In the genomic region with DNA sequence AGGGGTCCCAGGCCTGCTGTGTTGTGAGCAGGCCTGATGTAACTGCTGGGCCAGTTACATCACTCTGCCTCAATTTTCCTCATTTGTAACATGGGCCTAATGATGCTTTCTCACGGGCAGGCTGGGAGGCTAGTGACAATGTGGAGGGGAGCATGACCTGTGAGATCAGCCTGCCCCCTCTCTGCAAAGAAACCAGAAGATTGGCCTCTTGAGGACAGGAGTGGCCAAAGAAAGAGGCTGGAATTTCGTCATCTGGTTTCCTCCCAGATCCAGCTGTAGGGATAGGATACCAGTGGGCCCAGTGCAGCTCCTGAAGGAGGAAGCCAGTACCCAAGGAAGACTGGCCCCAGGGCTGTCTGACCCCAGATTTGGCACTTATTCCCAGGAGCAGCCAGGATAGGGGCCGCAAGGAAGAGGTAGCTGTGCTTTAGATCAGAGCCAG, we compare ENCODE assay signal across 8 cellular contexts. TPM values are rescaled to one million over a fixed set of nuclear protein-coding genes. Genes with fewer than 3 reads are reported as not detected.
DNase-seq lines count a peak whose midpoint lies in the region; ATAC-seq and TF ChIP-seq lines count a peak whose summit lies in the region.

No MANE protein-coding gene starts in this region.

- H3K9me3 ChIP-seq in HEK293 (ENCODE audit: control insufficient read depth, insufficient read depth, low read depth, low read length) (no peaks in the 10 kb centered on the region), skeletal muscle tissue (ENCODE audit: control insufficient read depth in 3 of 3, low read length in 3 of 3) (no peaks in the 10 kb centered on the region)

- no peaks in the 10 kb centered on the region for H3K9me3 Mint-ChIP-seq in activated CD8-positive, alpha-beta T cell treated with anti-CD3 and anti-CD28 coated beads for 36 hours

- peak overlapping the region; percentile 98 to 100 (median 100) for H3K9ac ChIP-seq in skeletal muscle tissue (ENCODE audit: low read depth in 1 of 3, low read length in 3 of 3)

- CTCF ChIA-PET in HEK293 (lab: Yijun Ruan, JAX), result interaction anchor here (0.8 to 3.6 kb wide), 7 partner anchors 16 to 135 kb away, joined by 3 to 17 read pairs (median 4); a partner anchor contains a TSS
- CTCF ChIA-PET in activated CD8-positive, alpha-beta T cell treated with anti-CD3 and anti-CD28 coated beads for 36 hours (lab: Charles Lee), result interaction anchor here (1.1 to 7.0 kb wide), 9 partner anchors 10 to 25 kb away, joined by 3 to 49 read pairs (median 5); no protein-coding TSS in a partner anchor

- TF ChIP-seq CTCF in HEK293 (tag by site-specific recombination; IDR thresholded peaks at IDR 0.05), result no peak
- TF ChIP-seq CTCF in activated CD8-positive, alpha-beta T cell treated with anti-CD3 and anti-CD28 coated beads for 36 hours (IDR thresholded peaks at IDR 0.05), result no peak

- H3K4me3 Mint-ChIP-seq in activated CD8-positive, alpha-beta T cell treated with anti-CD3 and anti-CD28 coated beads for 36 hours, result peak overlapping the region; percentile 92

- ATAC-seq in activated CD8-positive, alpha-beta T cell treated with anti-CD3 and anti-CD28 coated beads for 36 hours, result no peak
- peak in 1 of 2 donors; percentile 2 for ATAC-seq in left cardiac atrium

- peak overlapping the region; percentile 87 for H3K4me3 ChIP-seq in ACC112 (ENCODE audit: low read depth, low read length)
- no peak overlapping the region for H3K4me3 ChIP-seq in HEK293 (ENCODE audit: low read depth, low read length)
- H3K4me3 ChIP-seq in skeletal muscle tissue (ENCODE audit: low read length in 3 of 3), result peak overlapping the region; percentile 59 to 93 (median 91)

- H3K4me1 ChIP-seq in ACC112 (ENCODE audit: control insufficient read depth, insufficient read depth, low read length, unreplicated experiment), result peaks cover 58% of the 10 kb centered on the region
- H3K4me1 ChIP-seq in HEK293 (ENCODE audit: control insufficient read depth, insufficient read depth, low read length), result peaks cover 34% of the 10 kb centered on the region
- H3K4me1 ChIP-seq in skeletal muscle tissue (ENCODE audit: control insufficient read depth in 3 of 3, insufficient read depth in 3 of 3, low read length in 3 of 3), result peaks cover 68 to 76% (median 69%) of the 10 kb centered on the region in 3 donors

- H3K27ac Mint-ChIP-seq in activated CD8-positive, alpha-beta T cell treated with anti-CD3 and anti-CD28 coated beads for 36 hours, result peak overlapping the region; percentile 96

- no peaks in the 10 kb centered on the region for H3K27me3 ChIP-seq in ACC112 (ENCODE audit: insufficient read depth, low read length)
- no peaks in the 10 kb centered on the region for H3K27me3 ChIP-seq in skeletal muscle tissue (ENCODE audit: control insufficient read depth in 3 of 3, insufficient read depth in 3 of 3, low read length in 3 of 3)

- POLR2A ChIA-PET in HEK293 (lab: Yijun Ruan, JAX), result interaction anchor here (0.8 to 4.2 kb wide), 8 partner anchors 14 to 148 kb away, joined by 3 to 181 read pairs (median 6); no protein-coding TSS in a partner anchor
- POLR2A ChIA-PET in activated CD8-positive, alpha-beta T cell treated with anti-CD3 and anti-CD28 coated beads for 36 hours (lab: Charles Lee), result interaction anchor here (0.8 to 22.2 kb wide), 4 partner anchors 12 to 155 kb away, joined by 3 to 617 read pairs (median 140); no protein-coding TSS in a partner anchor

- no peaks in the 10 kb centered on the region for H3K36me3 ChIP-seq in ACC112 (ENCODE audit: insufficient read depth, low read length)
- H3K36me3 ChIP-seq in HEK293 (ENCODE audit: control insufficient read depth in 2 of 2, insufficient read depth in 1 of 2, low read length in 2 of 2), result no peaks in the 10 kb centered on the region; a peak in 1 of 3 replicates
- peaks cover 0 to under 1% (median 0%) of the 10 kb centered on the region in 3 donors for H3K36me3 ChIP-seq in skeletal muscle tissue (ENCODE audit: control insufficient read depth in 3 of 3, insufficient read depth in 3 of 3, low read length in 3 of 3)

- H3K36me3 Mint-ChIP-seq in activated CD8-positive, alpha-beta T cell treated with anti-CD3 and anti-CD28 coated beads for 36 hours (ENCODE audit: low read depth), result peaks cover 29% of the 10 kb centered on the region

- no peaks in the 10 kb centered on the region for H3K27me3 Mint-ChIP-seq in activated CD8-positive, alpha-beta T cell treated with anti-CD3 and anti-CD28 coated beads for 36 hours

- intact Hi-C loops in activated CD8-positive, alpha-beta T cell treated with anti-CD3 and anti-CD28 coated beads for 36 hours (cut with micrococcal nuclease), result no loop called here
- intact Hi-C loops in left cardiac atrium (cut with DNase I), result no loop called here

- H2AFZ ChIP-seq in ACC112 (ENCODE audit: low read length, unreplicated experiment), result no peak overlapping the region

- H3K27ac ChIP-seq in ACC112 (ENCODE audit: low read depth, low read length), result peak overlapping the region; percentile 90
- peak overlapping the region; percentile 99 for H3K27ac ChIP-seq in HEK293 (ENCODE audit: extremely low read depth, low read depth, low read length)
- H3K27ac ChIP-seq in skeletal muscle tissue (ENCODE audit: low read depth, low read length), result peak overlapping the region; percentile 100

- H3K79me2 ChIP-seq in ACC112 (ENCODE audit: control insufficient read depth, insufficient read depth, low read length, unreplicated experiment), result peaks cover 28% of the 10 kb centered on the region

- H3K4me1 Mint-ChIP-seq in activated CD8-positive, alpha-beta T cell treated with anti-CD3 and anti-CD28 coated beads for 36 hours (ENCODE audit: low read depth), result peaks cover 64% of the 10 kb centered on the region

- DNase-seq in activated CD8-positive, alpha-beta T cell treated with anti-CD3 and anti-CD28 coated beads for 36 hours, result peak; percentile 43
- DNase-seq in left cardiac atrium (peak; percentile 64), NCI-H1930 (lab: John Stamatoyannopoulos, UW) (no peak)
- DNase-seq in stimulated activated CD4-positive, alpha-beta T cell treated with anti-CD3 and anti-CD28 coated beads, Interleukin-4, amount 100 ng/mL, for 1 hour, result no peak
- DNase-seq in stimulated activated CD4-positive, alpha-beta T cell treated with anti-CD3 and anti-CD28 coated beads, Interleukin-12 subunit alpha, Interleukin-12 subunit beta, amount 100 ng/mL, for 4 hours, result no peak

TF ChIP-seq in HEK293, 187 proteins besides CTCF, POLR2A, EP300 and RAD21 (continues in another document):
- TF ChIP-seq, protein P1, sequence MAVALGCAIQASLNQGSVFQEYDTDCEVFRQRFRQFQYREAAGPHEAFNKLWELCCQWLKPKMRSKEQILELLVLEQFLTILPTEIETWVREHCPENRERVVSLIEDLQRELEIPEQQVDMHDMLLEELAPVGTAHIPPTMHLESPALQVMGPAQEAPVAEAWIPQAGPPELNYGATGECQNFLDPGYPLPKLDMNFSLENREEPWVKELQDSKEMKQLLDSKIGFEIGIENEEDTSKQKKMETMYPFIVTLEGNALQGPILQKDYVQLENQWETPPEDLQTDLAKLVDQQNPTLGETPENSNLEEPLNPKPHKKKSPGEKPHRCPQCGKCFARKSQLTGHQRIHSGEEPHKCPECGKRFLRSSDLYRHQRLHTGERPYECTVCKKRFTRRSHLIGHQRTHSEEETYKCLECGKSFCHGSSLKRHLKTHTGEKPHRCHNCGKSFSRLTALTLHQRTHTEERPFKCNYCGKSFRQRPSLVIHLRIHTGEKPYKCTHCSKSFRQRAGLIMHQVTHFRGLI (tag by site-specific recombination; IDR thresholded peaks at IDR 0.05), result no peak
- no peak for TF ChIP-seq ZNF776 (tag by site-specific recombination; IDR thresholded peaks at IDR 0.05; ENCODE audit: borderline replicate concordance)
- TF ChIP-seq, protein P2, sequence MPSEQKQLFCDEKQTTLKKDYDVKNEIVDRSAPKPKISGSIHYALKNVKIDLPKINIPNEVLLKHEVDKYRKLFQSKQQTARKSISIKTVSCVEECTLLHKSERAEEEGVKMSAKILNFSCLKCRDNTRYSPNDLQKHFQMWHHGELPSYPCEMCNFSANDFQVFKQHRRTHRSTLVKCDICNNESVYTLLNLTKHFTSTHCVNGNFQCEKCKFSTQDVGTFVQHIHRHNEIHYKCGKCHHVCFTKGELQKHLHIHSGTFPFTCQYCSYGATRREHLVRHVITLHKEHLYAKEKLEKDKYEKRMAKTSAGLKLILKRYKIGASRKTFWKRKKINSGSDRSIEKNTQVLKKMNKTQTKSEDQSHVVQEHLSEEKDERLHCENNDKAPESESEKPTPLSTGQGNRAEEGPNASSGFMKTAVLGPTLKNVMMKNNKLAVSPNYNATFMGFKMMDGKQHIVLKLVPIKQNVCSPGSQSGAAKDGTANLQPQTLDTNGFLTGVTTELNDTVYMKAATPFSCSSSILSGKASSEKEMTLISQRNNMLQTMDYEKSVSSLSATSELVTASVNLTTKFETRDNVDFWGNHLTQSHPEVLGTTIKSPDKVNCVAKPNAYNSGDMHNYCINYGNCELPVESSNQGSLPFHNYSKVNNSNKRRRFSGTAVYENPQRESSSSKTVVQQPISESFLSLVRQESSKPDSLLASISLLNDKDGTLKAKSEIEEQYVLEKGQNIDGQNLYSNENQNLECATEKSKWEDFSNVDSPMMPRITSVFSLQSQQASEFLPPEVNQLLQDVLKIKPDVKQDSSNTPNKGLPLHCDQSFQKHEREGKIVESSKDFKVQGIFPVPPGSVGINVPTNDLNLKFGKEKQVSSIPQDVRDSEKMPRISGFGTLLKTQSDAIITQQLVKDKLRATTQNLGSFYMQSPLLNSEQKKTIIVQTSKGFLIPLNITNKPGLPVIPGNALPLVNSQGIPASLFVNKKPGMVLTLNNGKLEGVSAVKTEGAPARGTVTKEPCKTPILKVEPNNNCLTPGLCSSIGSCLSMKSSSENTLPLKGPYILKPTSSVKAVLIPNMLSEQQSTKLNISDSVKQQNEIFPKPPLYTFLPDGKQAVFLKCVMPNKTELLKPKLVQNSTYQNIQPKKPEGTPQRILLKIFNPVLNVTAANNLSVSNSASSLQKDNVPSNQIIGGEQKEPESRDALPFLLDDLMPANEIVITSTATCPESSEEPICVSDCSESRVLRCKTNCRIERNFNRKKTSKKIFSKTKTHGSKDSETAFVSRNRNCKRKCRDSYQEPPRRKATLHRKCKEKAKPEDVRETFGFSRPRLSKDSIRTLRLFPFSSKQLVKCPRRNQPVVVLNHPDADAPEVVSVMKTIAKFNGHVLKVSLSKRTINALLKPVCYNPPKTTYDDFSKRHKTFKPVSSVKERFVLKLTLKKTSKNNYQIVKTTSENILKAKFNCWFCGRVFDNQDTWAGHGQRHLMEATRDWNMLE (tag by site-specific recombination; conservative IDR thresholded peaks at IDR 0.05; ENCODE audit: low read depth), result no peak

RNA-seq across cellular contexts. Expression of a gene that starts 0.6 kb away (rescaled TPM):
- 100 to 1,000 TPM; 103 to 116 TPM for total RNA-seq in activated CD8-positive, alpha-beta T cell treated with anti-CD3 and anti-CD28 coated beads for 36 hours
- total RNA-seq in left cardiac atrium (10 to 100 TPM; 28.7 to 56.9 TPM), skeletal muscle tissue (23.0 TPM)

Comparison
In these comparisons a context has a peak if more than half of its experiments do, and no peak if none do; other contexts are left out.
1. DNase-seq: peak in activated CD8-positive, alpha-beta T cell treated with anti-CD3 and anti-CD28 coated beads for 36 hours (single experiment) and left cardiac atrium (single experiment); none in stimulated activated CD4-positive, alpha-beta T cell treated with anti-CD3 and anti-CD28 coated beads, Interleukin-4, amount 100 ng/mL, for 1 hour (single experiment), NCI-H1930 (0 of 2) and stimulated activated CD4-positive, alpha-beta T cell treated with anti-CD3 and anti-CD28 coated beads, Interleukin-12 subunit alpha, Interleukin-12 subunit beta, amount 100 ng/mL, for 4 hours (single experiment).
2. Peak in every context shown above with its lines, with median percentiles within 50 percentile points of each other: H3K27ac ChIP-seq.